ENCODE assay signal across 24 cellular contexts in the genomic region with DNA sequence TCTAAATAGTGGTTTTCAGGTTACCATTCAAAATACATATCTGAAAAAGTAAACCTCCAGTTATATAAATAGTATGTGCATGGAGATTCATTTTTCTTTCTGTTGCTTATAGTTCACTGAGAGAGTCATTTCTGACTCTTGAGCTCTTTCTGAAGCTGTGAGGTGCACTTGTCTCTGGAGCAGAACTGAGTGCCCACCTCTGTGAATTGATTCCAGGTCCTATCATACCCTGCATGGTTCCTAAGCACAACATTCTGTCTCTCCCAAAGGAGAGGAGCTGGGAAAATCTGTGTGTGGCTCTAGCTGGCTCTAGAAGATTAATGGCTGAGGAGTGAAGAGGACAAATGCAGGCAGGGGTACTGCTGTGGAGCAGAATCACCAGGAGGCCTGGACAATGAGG.
"Had no signal": no experiment of that assay in that cellular context is flagged by ENCODE, and none has a peak within 500 bp of the region (broad histone marks: within the 10 kb centered on the region; RNA-seq: fewer than 3 reads in every experiment).

No MANE protein-coding gene starts in this region.

- H3K27me3 ChIP-seq: ascending aorta, cardiac muscle cell, colonic mucosa, stomach, tibial artery, upper lobe of right lung had no signal

- H3K27ac Mint-ChIP-seq: activated CD4-positive, alpha-beta memory T cell treated with anti-CD3 and anti-CD28 coated beads, Interleukin-2, amount 10 ng/mL, durations not matched to agents 7 days and 5 days; activated CD4-positive, alpha-beta T cell treated with anti-CD3 and anti-CD28 coated beads, Interleukin-2, amount 10 ng/mL, durations not matched to agents 24 days and 14 days; activated naive CD4-positive, alpha-beta T cell treated with anti-CD3 and anti-CD28 coated beads, Interleukin-2, amount 10 ng/mL, durations not matched to agents 7 days and 5 days; activated T-cell treated with anti-CD3 and anti-CD28 coated beads, Interleukin-2, amount 50 U/mL, for 24 hours; brain; nephron; stimulated activated naive B cell treated with anti-CD40 and anti-IgM and Interleukin-4, amounts not matched to agents 10 μg/mL and 1 μg/mL and 100 μg/mL, for 72 hours had no signal

- H3K27me3 Mint-ChIP-seq: activated CD4-positive, alpha-beta memory T cell treated with anti-CD3 and anti-CD28 coated beads, Interleukin-2, amount 10 ng/mL, durations not matched to agents 7 days and 5 days; activated CD4-positive, alpha-beta T cell treated with anti-CD3 and anti-CD28 coated beads, Interleukin-2, amount 10 ng/mL, durations not matched to agents 24 days and 14 days; activated naive CD4-positive, alpha-beta T cell treated with anti-CD3 and anti-CD28 coated beads, Interleukin-2, amount 10 ng/mL, durations not matched to agents 7 days and 5 days; activated naive CD8-positive, alpha-beta T cell treated with anti-CD3 and anti-CD28 coated beads, Interleukin-2, amount 10 ng/mL, durations not matched to agents 7 days and 5 days; activated T-cell treated with anti-CD3 and anti-CD28 coated beads, Interleukin-2, amount 50 U/mL, for 24 hours; brain; stimulated activated naive B cell treated with anti-CD40 and anti-IgM and Interleukin-4, amounts not matched to agents 10 μg/mL and 1 μg/mL and 100 μg/mL, for 72 hours had no signal

- H3K4me1 ChIP-seq: ascending aorta, colonic mucosa, left ventricle myocardium inferior, stomach, tibial artery, upper lobe of right lung had no signal

- H3K4me3 Mint-ChIP-seq: activated CD4-positive, alpha-beta memory T cell treated with anti-CD3 and anti-CD28 coated beads, Interleukin-2, amount 10 ng/mL, durations not matched to agents 7 days and 5 days; activated CD4-positive, alpha-beta T cell treated with anti-CD3 and anti-CD28 coated beads, Interleukin-2, amount 10 ng/mL, durations not matched to agents 24 days and 14 days; activated naive CD4-positive, alpha-beta T cell treated with anti-CD3 and anti-CD28 coated beads, Interleukin-2, amount 10 ng/mL, durations not matched to agents 7 days and 5 days; activated naive CD8-positive, alpha-beta T cell treated with anti-CD3 and anti-CD28 coated beads, Interleukin-2, amount 10 ng/mL, durations not matched to agents 7 days and 5 days; activated T-cell treated with anti-CD3 and anti-CD28 coated beads, Interleukin-2, amount 50 U/mL, for 24 hours; brain; nephron; stimulated activated naive B cell treated with anti-CD40 and anti-IgM and Interleukin-4, amounts not matched to agents 10 μg/mL and 1 μg/mL and 100 μg/mL, for 72 hours had no signal

- ATAC-seq: right cardiac atrium; stimulated activated naive B cell treated with anti-CD40 and anti-IgM and Interleukin-4, amounts not matched to agents 10 μg/mL and 1 μg/mL and 100 μg/mL, for 72 hours; upper lobe of right lung had no signal

- H3K9me3 ChIP-seq: ascending aorta, colonic mucosa, tibial artery, upper lobe of right lung had no signal

- H3K36me3 Mint-ChIP-seq: activated naive CD4-positive, alpha-beta T cell treated with anti-CD3 and anti-CD28 coated beads, Interleukin-2, amount 10 ng/mL, durations not matched to agents 7 days and 5 days; activated naive CD8-positive, alpha-beta T cell treated with anti-CD3 and anti-CD28 coated beads, Interleukin-2, amount 10 ng/mL, durations not matched to agents 7 days and 5 days; brain had no signal

- H3K4me1 Mint-ChIP-seq: activated CD4-positive, alpha-beta memory T cell treated with anti-CD3 and anti-CD28 coated beads, Interleukin-2, amount 10 ng/mL, durations not matched to agents 7 days and 5 days; activated CD4-positive, alpha-beta T cell treated with anti-CD3 and anti-CD28 coated beads, Interleukin-2, amount 10 ng/mL, durations not matched to agents 24 days and 14 days; activated naive CD4-positive, alpha-beta T cell treated with anti-CD3 and anti-CD28 coated beads, Interleukin-2, amount 10 ng/mL, durations not matched to agents 7 days and 5 days; activated naive CD8-positive, alpha-beta T cell treated with anti-CD3 and anti-CD28 coated beads, Interleukin-2, amount 10 ng/mL, durations not matched to agents 7 days and 5 days; stimulated activated naive B cell treated with anti-CD40 and anti-IgM and Interleukin-4, amounts not matched to agents 10 μg/mL and 1 μg/mL and 100 μg/mL, for 72 hours had no signal

- H3K27ac ChIP-seq: ascending aorta, cardiac muscle cell, colonic mucosa, left ventricle myocardium inferior, stomach, tibial artery, upper lobe of right lung had no signal

- DNase-seq: activated CD4-positive, alpha-beta memory T cell treated with anti-CD3 and anti-CD28 coated beads, Interleukin-2, amount 10 ng/mL, durations not matched to agents 7 days and 5 days; activated CD4-positive, alpha-beta T cell treated with anti-CD3 and anti-CD28 coated beads, Interleukin-2, amount 10 ng/mL, durations not matched to agents 24 days and 14 days; activated CD4-positive, CD25-positive, alpha-beta regulatory T cell treated with anti-CD3 and anti-CD28 coated beads, Interleukin-2, amount 50 U/mL, for 72 hours; activated CD8-positive, alpha-beta memory T cell treated with anti-CD3 and anti-CD28 coated beads, Interleukin-2, amount 50 U/mL, for 48 hours; activated gamma-delta T cell; activated naive CD4-positive, alpha-beta T cell treated with anti-CD3 and anti-CD28 coated beads, Interleukin-2, amount 10 ng/mL, durations not matched to agents 7 days and 5 days; activated naive CD8-positive, alpha-beta T cell treated with anti-CD3 and anti-CD28 coated beads, Interleukin-2, amount 10 ng/mL, durations not matched to agents 7 days and 5 days; activated T-cell treated with anti-CD3 and anti-CD28 coated beads, Interleukin-2, amount 50 U/mL, for 24 hours; cerebellar nuclear complex; colonic mucosa; effector CD8-positive, alpha-beta T cell; left ventricle myocardium inferior; posterior cingulate gyrus; right cardiac atrium; stimulated activated CD4-positive, alpha-beta T cell treated with anti-CD3 and anti-CD28 coated beads, Interleukin-15, amount 100 ng/mL, for 24 hours; stimulated activated CD4-positive, alpha-beta T cell treated with anti-CD3 and anti-CD28 coated beads, Interleukin-2, amount 100 ng/mL, for 24 hours; stimulated activated naive B cell treated with anti-CD40 and anti-IgM and Interleukin-4, amounts not matched to agents 10 μg/mL and 1 μg/mL and 100 μg/mL, for 72 hours; stomach; tibial artery; upper lobe of right lung had no signal

- H3K9me3 Mint-ChIP-seq: activated CD4-positive, alpha-beta memory T cell treated with anti-CD3 and anti-CD28 coated beads, Interleukin-2, amount 10 ng/mL, durations not matched to agents 7 days and 5 days; activated CD4-positive, alpha-beta T cell treated with anti-CD3 and anti-CD28 coated beads, Interleukin-2, amount 10 ng/mL, durations not matched to agents 24 days and 14 days; activated naive CD8-positive, alpha-beta T cell treated with anti-CD3 and anti-CD28 coated beads, Interleukin-2, amount 10 ng/mL, durations not matched to agents 7 days and 5 days had no signal
